ENCODE assay signal across 19 cellular contexts in genomic region chr3:112688819-112689218, GRCh38. TPM values are rescaled to one million over a fixed set of nuclear protein-coding genes. Genes with fewer than 3 reads are reported as not detected.
DNase-seq lines count a peak whose midpoint lies in the region; ATAC-seq, FAIRE-seq and TF ChIP-seq lines count a peak whose summit lies in the region.
"Had no signal": no experiment of that assay in that cellular context is flagged by ENCODE, and none has a peak within 500 bp of the region (broad histone marks: within the 10 kb centered on the region; RNA-seq: fewer than 3 reads in every experiment).

No MANE protein-coding gene starts in this region.

- H3K27ac ChIP-seq in GM23248 (peak overlapping the region; percentile 90; the same call in 1 of the 2 replicates), MM.1S (ENCODE audit: low read length) (no peak overlapping the region; the same call in 1 of the 2 replicates)
- H3K27ac ChIP-seq: right atrium auricular region, SJCRH30 had no signal

- peak; percentile 42 for ATAC-seq in mucosa of descending colon

- WGBS in GM23248 (ENCODE audit: low coverage in 1 of 2, low lambda C conversion rate in 2 of 2, missing lambda C conversion rate in 2 of 2), 2 experiments: 93 to 95% methylated on average over 2 of the region's 2 CpGs

- H3K9me2 ChIP-seq in GM23248 (ENCODE audit: insufficient read depth) (no peaks in the 10 kb centered on the region), MM.1S (replicated peaks; ENCODE audit: insufficient read depth, low read length) (no peaks in the 10 kb centered on the region)

- CTCF ChIA-PET in Calu3 (lab: Charles Lee): interaction anchor here (0.6 to 0.9 kb wide), 3 partner anchors 42 to 515 kb away, joined by 3 to 6 read pairs (median 4); no protein-coding TSS in a partner anchor

- no peak overlapping the region for H3K27ac Mint-ChIP-seq in Calu3 (ENCODE audit: unreplicated experiment)
- H3K27ac Mint-ChIP-seq: stimulated activated memory B cell treated with anti-CD40 and anti-IgM and Interleukin-4, amounts not matched to agents 10 μg/mL and 1 μg/mL and 100 μg/mL, for 72 hours had no signal

- H3K4me3 Mint-ChIP-seq in Calu3 (ENCODE audit: low read depth, unreplicated experiment): no peak overlapping the region
- H3K4me3 Mint-ChIP-seq: stimulated activated memory B cell treated with anti-CD40 and anti-IgM and Interleukin-4, amounts not matched to agents 10 μg/mL and 1 μg/mL and 100 μg/mL, for 72 hours had no signal

- H2AFZ ChIP-seq in GM23248 (no peak overlapping the region), MM.1S (ENCODE audit: low read length) (no peak overlapping the region)

- H3K79me2 ChIP-seq in GM23248 (ENCODE audit: insufficient read depth) (no peaks in the 10 kb centered on the region), MM.1S (ENCODE audit: low read length) (no peaks in the 10 kb centered on the region)

- H3K27me3 ChIP-seq in GM23248 (replicated peaks; ENCODE audit: insufficient read depth) (no peaks in the 10 kb centered on the region), MM.1S (replicated peaks; ENCODE audit: insufficient read depth, low read length) (no peaks in the 10 kb centered on the region), bronchial epithelial cell (ENCODE audit: control insufficient read depth, insufficient read depth, low read length) (no peaks in the 10 kb centered on the region)
- H3K27me3 ChIP-seq: right atrium auricular region, SJCRH30, tibial artery had no signal

- H3F3A ChIP-seq in GM23248 (ENCODE audit: insufficient read depth) (peaks cover 47% of the 10 kb centered on the region), MM.1S (ENCODE audit: insufficient read depth, low read length) (no peaks in the 10 kb centered on the region)

- H4K20me1 ChIP-seq in GM23248 (ENCODE audit: insufficient read depth): no peaks in the 10 kb centered on the region
- no peaks in the 10 kb centered on the region for H4K20me1 ChIP-seq in MM.1S (ENCODE audit: insufficient read depth, low read length)

- intact Hi-C loops in mucosa of descending colon (cut with DNase I, micrococcal nuclease) (no loop called here), Calu3 (cut with micrococcal nuclease; ENCODE audit: unreplicated experiment) (no loop called here)

- H3K27me3 Mint-ChIP-seq in Calu3 (ENCODE audit: unreplicated experiment): no peaks in the 10 kb centered on the region
- H3K27me3 Mint-ChIP-seq: stimulated activated memory B cell treated with anti-CD40 and anti-IgM and Interleukin-4, amounts not matched to agents 10 μg/mL and 1 μg/mL and 100 μg/mL, for 72 hours had no signal

- no peak for FAIRE-seq in bronchial epithelial cell (lab: Jason Lieb, UNC)
- FAIRE-seq: GM18507 had no signal

- H3K36me3 Mint-ChIP-seq in Calu3 (ENCODE audit: insufficient read depth, unreplicated experiment): no peaks in the 10 kb centered on the region
- H3K36me3 Mint-ChIP-seq: stimulated activated memory B cell treated with anti-CD40 and anti-IgM and Interleukin-4, amounts not matched to agents 10 μg/mL and 1 μg/mL and 100 μg/mL, for 72 hours had no signal

- H3K4me1 ChIP-seq in GM23248 (ENCODE audit: insufficient read depth) (peaks cover 57% of the 10 kb centered on the region), MM.1S (ENCODE audit: low read length) (peaks cover 16% of the 10 kb centered on the region), mucosa of descending colon (ENCODE audit: low read depth) (no peaks in the 10 kb centered on the region)
- H3K4me1 ChIP-seq: right atrium auricular region, SJCRH30 had no signal

- in situ Hi-C loops in GM23248 (cut with MboI): no loop called here

- H3K9me3 ChIP-seq in GM23248 (ENCODE audit: low read depth) (no peaks in the 10 kb centered on the region), MM.1S (replicated peaks; ENCODE audit: insufficient read depth, low read length) (no peaks in the 10 kb centered on the region), mucosa of descending colon (no peaks in the 10 kb centered on the region)
- H3K9me3 ChIP-seq: right atrium auricular region, tibial artery had no signal

- H3K36me3 ChIP-seq in GM23248 (ENCODE audit: low read depth): no peaks in the 10 kb centered on the region
- no peaks in the 10 kb centered on the region for H3K36me3 ChIP-seq in MM.1S (replicated peaks; ENCODE audit: insufficient read depth, low read length)
- no peaks in the 10 kb centered on the region for H3K36me3 ChIP-seq in bronchial epithelial cell (ENCODE audit: control insufficient read depth, insufficient read depth, low read length)
- H3K36me3 ChIP-seq in mucosa of descending colon (ENCODE audit: low read depth): no peaks in the 10 kb centered on the region
- H3K36me3 ChIP-seq: right atrium auricular region, SJCRH30, tibial artery had no signal

- DNase-seq in GM23248 (no peak), MM.1S (no peak), bronchial epithelial cell (ENCODE audit: low read depth) (peak; percentile 72), mucosa of descending colon (no peak), NCI-H2029 treated with DMSO at 0.1 percent for 48 hours (lab: John Stamatoyannopoulos, UW) (no peak), CD1c-positive myeloid dendritic cell (ENCODE audit: extremely low spot score) (no peak), Calu3 (no peak)
- DNase-seq in stimulated activated CD4-positive, alpha-beta T cell treated with anti-CD3 and anti-CD28 coated beads, Interleukin-12 subunit alpha, Interleukin-12 subunit beta, amount 100 ng/mL, for 4 hours: no peak
- DNase-seq: effector memory CD4-positive, alpha-beta T cell; GOT3; hypothalamus; NCI-H2081 treated with DMSO at 0.1 percent for 48 hours; NCI-H526; SJCRH30; stimulated activated CD4-positive, alpha-beta T cell treated with anti-CD3 and anti-CD28 coated beads, Interleukin-15, amount 100 ng/mL, for 24 hours; tibial artery had no signal

- H3K4me1 Mint-ChIP-seq in Calu3 (ENCODE audit: low read depth, unreplicated experiment): peaks cover 10% of the 10 kb centered on the region

- H3K9ac ChIP-seq in GM23248 (no peak overlapping the region), MM.1S (ENCODE audit: low read length) (no peak overlapping the region)

- H3K4me2 ChIP-seq in GM23248 (ENCODE audit: unreplicated experiment) (no peak overlapping the region), MM.1S (ENCODE audit: low read depth, low read length) (peak overlapping the region; percentile 2; the same call in 1 of the 2 replicates)

- H3K9me3 Mint-ChIP-seq in Calu3 (ENCODE audit: low read depth, unreplicated experiment): no peaks in the 10 kb centered on the region
- H3K9me3 Mint-ChIP-seq: stimulated activated memory B cell treated with anti-CD40 and anti-IgM and Interleukin-4, amounts not matched to agents 10 μg/mL and 1 μg/mL and 100 μg/mL, for 72 hours had no signal

- TF ChIP-seq CTCF in MM.1S (IDR thresholded peaks at IDR 0.05; ENCODE audit: low read length): no peak
- TF ChIP-seq CTCF in bronchial epithelial cell (IDR thresholded peaks at IDR 0.05; ENCODE audit: insufficient read depth, low read length, severe bottlenecking): no peak
- TF ChIP-seq CTCF in mucosa of descending colon (IDR thresholded peaks at IDR 0.05): no peak
- no peak for TF ChIP-seq CTCF in Calu3 (IDR thresholded peaks at IDR 0.05; ENCODE audit: unreplicated experiment)

- BruUV-seq in Calu3 (replicated peaks; lab: Mats Ljungman, UMichigan): no TSS peak

- H3K4me3 ChIP-seq in GM23248 (no peak overlapping the region), MM.1S (ENCODE audit: low read length) (no peak overlapping the region), bronchial epithelial cell (ENCODE audit: low read depth, low read length) (no peak overlapping the region), mucosa of descending colon (no peak overlapping the region)
- H3K4me3 ChIP-seq: right atrium auricular region, SJCRH30, tibial artery had no signal

RNA-seq across cellular contexts. Expression of gene CCDC80, which starts 47.9 kb away (rescaled TPM):
- total RNA-seq in GM23248 (2014; rRNA removed; shearing (Covaris generic)): 1,174 and 1,238 TPM in 2 replicates
- 2,200 and 2,264 TPM in 2 replicates for polyA plus RNA-seq in GM23248 (2016; fragmentation: Nextera tagmentation; extraction: Ambion mirVana)
- total RNA-seq in bronchial epithelial cell (7.0 and 8.2 TPM in 2 replicates), mucosa of descending colon (10 to 100 TPM in 2 of 3 donors, 1 to 10 TPM in 1; 5.9 to 58.7 (median 53.2) TPM), Calu3 (2022) (0.39 and 1.1 TPM in 2 replicates)

Comparison
In these comparisons a context has a peak if more than half of its experiments do, and no peak if none do; other contexts are left out.
1. RNA of gene CCDC80, which starts 47.9 kb away (total RNA-seq): 1,174 to 1,238 TPM in GM23248; 5.9 to 58.7 TPM in mucosa of descending colon, 7.0 to 8.2 TPM in bronchial epithelial cell and 0.39 to 1.1 TPM in Calu3; every median in the first group is over 10 times any median in the second.